21 cellular contexts compared by ENCODE assay signal in genomic region chr19:43149786-43150185, GRCh38. TPM values are rescaled to one million over a fixed set of nuclear protein-coding genes. Genes with fewer than 3 reads are reported as not detected.
DNase-seq lines count a peak whose midpoint lies in the region; TF ChIP-seq lines count a peak whose summit lies in the region.
"Not testable (repeated sequence)": the region's sequence is repeated elsewhere in the genome, so short reads cannot be mapped to it uniquely, and the experiment has no call there.
"Had no signal": no experiment of that assay in that cellular context is flagged by ENCODE, and none has a peak within 500 bp of the region (broad histone marks: within the 10 kb centered on the region; RNA-seq: fewer than 3 reads in every experiment).

No MANE protein-coding gene starts in this region.

- H4K20me1 ChIP-seq in fibroblast of lung (ENCODE audit: control insufficient read depth, extremely low read depth, insufficient read depth, low read length): not testable (repeated sequence)

- H3K36me3 Mint-ChIP-seq in MCF 10A (ENCODE audit: insufficient read depth, unreplicated experiment): not testable (repeated sequence)

- H3K27me3 Mint-ChIP-seq in MCF 10A (ENCODE audit: insufficient read depth, unreplicated experiment): not testable (repeated sequence)

- not testable (repeated sequence) for H3K79me2 ChIP-seq in fibroblast of lung (ENCODE audit: control insufficient read depth, insufficient read depth, low read length)

- H3K9me3 ChIP-seq in HEK293 (ENCODE audit: control insufficient read depth, insufficient read depth, low read depth, low read length); fibroblast of lung (ENCODE audit: control insufficient read depth, insufficient read depth, low read depth, low read length): not testable (repeated sequence)

- not testable (repeated sequence) for H3K27ac ChIP-seq in HEK293 (ENCODE audit: extremely low read depth, low read depth, low read length); fibroblast of lung (ENCODE audit: insufficient read depth, low read length)

- POLR2A ChIA-PET in HEK293 (lab: Yijun Ruan, JAX) (interaction anchor here (1.3 kb wide), 1 partner anchor 30 kb away, joined by 7 read pairs; no protein-coding TSS in a partner anchor), MCF 10A (lab: Yijun Ruan, JAX) (interaction anchor here (1.7 kb wide), 1 partner anchor 20 kb away, joined by 5 read pairs; no protein-coding TSS in a partner anchor)

- peaks cover 20% of the 10 kb centered on the region for H3K4me1 Mint-ChIP-seq in MCF 10A (ENCODE audit: insufficient read depth, unreplicated experiment)

- not testable (repeated sequence) for TF ChIP-seq CTCF in AG10803 (conservative IDR thresholded peaks at IDR 0.05; ENCODE audit: low read length); HEK293 (tag by site-specific recombination; IDR thresholded peaks at IDR 0.05); MCF 10A (IDR thresholded peaks at IDR 0.05; ENCODE audit: unreplicated experiment); fibroblast of lung (conservative IDR thresholded peaks at IDR 0.05 in 1 of 2, IDR thresholded peaks at IDR 0.05 in 1 of 2; ENCODE audit: low read depth in 1 of 2, low read length in 2 of 2)

- not testable (repeated sequence) for BruUV-seq in MCF 10A (replicated peaks; lab: Mats Ljungman, UMichigan)

- H3K9ac ChIP-seq in fibroblast of lung (ENCODE audit: insufficient read depth, low read length): not testable (repeated sequence)

- not testable (repeated sequence) for H3K36me3 ChIP-seq in HEK293 (ENCODE audit: control insufficient read depth in 2 of 2, insufficient read depth in 1 of 2, low read length in 2 of 2); fibroblast of lung (ENCODE audit: control insufficient read depth, insufficient read depth, low read length)

- H3K27ac Mint-ChIP-seq in MCF 10A (ENCODE audit: low read depth, unreplicated experiment): peak overlapping the region; percentile 57

- not testable (repeated sequence) for H3K27me3 ChIP-seq in fibroblast of lung (ENCODE audit: control insufficient read depth, insufficient read depth, low read length)

- not testable (repeated sequence) for H3K9me3 Mint-ChIP-seq in MCF 10A (ENCODE audit: unreplicated experiment)

- CTCF ChIA-PET in HEK293 (lab: Yijun Ruan, JAX): interaction anchor here (0.7 to 1.5 kb wide), 4 partner anchors 9 to 38 kb away, joined by 3 to 5 read pairs (median 4); no protein-coding TSS in a partner anchor
- CTCF ChIA-PET in MCF 10A (lab: Yijun Ruan, JAX): interaction anchor here (0.7 to 1.5 kb wide), 2 partner anchors 42 to 48 kb away, joined by 3 read pairs; no protein-coding TSS in a partner anchor

- H3K4me3 ChIP-seq in AG10803 (ENCODE audit: low read length); HEK293 (ENCODE audit: low read depth, low read length); fibroblast of lung (replicated peaks in 1 of 4; ENCODE audit: control extremely low read depth in 1 of 4, insufficient read depth in 1 of 4, low read depth in 3 of 4, low read length in 4 of 4): not testable (repeated sequence)

- intact Hi-C loops in MCF 10A (cut with micrococcal nuclease): loop anchor here (2.0 kb wide), 1 partner anchor 51 kb away; no protein-coding TSS in a partner anchor

- H3K4me2 ChIP-seq in fibroblast of lung (ENCODE audit: extremely low read depth, insufficient read depth, low read length): not testable (repeated sequence)

- H3K4me1 ChIP-seq in HEK293 (ENCODE audit: control insufficient read depth, insufficient read depth, low read length); fibroblast of lung (ENCODE audit: control insufficient read depth, extremely low read depth, insufficient read depth, low read length): not testable (repeated sequence)

- DNase-seq in AG10803 (ENCODE audit: low read depth) (peak; percentile 58), NCI-H1092 (lab: John Stamatoyannopoulos, UW) (peak; percentile 73), NCI-H69 (lab: John Stamatoyannopoulos, UW) (peak; percentile 77), SHP77 (lab: John Stamatoyannopoulos, UW) (peak; percentile 42 to 43), MCF 10A (ENCODE audit: unreplicated experiment) (peak; percentile 82), fibroblast of lung (ENCODE audit: low read depth in 2 of 2) (peak; percentile 67 to 68), lung microvascular endothelial cell (ENCODE audit: low read depth in 2 of 2) (peak; percentile 56 to 93)

- H2AFZ ChIP-seq in fibroblast of lung (ENCODE audit: low read length): not testable (repeated sequence)

- H3K4me3 Mint-ChIP-seq in MCF 10A (ENCODE audit: unreplicated experiment): not testable (repeated sequence)

TF ChIP-seq in HEK293, 187 proteins besides CTCF, POLR2A, EP300 and RAD21:
- peak; percentile 37; the same call in 1 of the 2 replicates for TF ChIP-seq PRDM10 (tag by site-specific recombination; IDR thresholded peaks at IDR 0.05)

RNA-seq across cellular contexts. Expression of gene PSG5, which starts 36.5 kb away (rescaled TPM):
- total RNA-seq in MCF 10A (2022): not detected in 2 replicates
- 2.1 and 14.2 TPM in 2 replicates for total RNA-seq in fibroblast of lung
- polyA plus RNA-seq in fibroblast of lung: 52.2 and 229 TPM in 2 replicates
- polyA plus RNA-seq in fibroblast of lung (2012): 42.9 and 138 TPM in 2 replicates
- 18.3 and 49.3 TPM in 2 replicates for polyA minus RNA-seq in fibroblast of lung (ENCODE audit: low replicate concordance)
- not detected in 2 replicates for total RNA-seq in lung microvascular endothelial cell
- total RNA-seq: activated CD4-positive, alpha-beta memory T cell treated with anti-CD3 and anti-CD28 coated beads for 36 hours; activated naive CD4-positive, alpha-beta T cell treated with anti-CD3 and anti-CD28 coated beads for 36 hours; activated T-helper 1 cell treated with anti-CD3 and anti-CD28 coated beads, Interleukin-12 subunit alpha, Interleukin-12 subunit beta, Interleukin-2, Interleukin-4 antibody, amounts not matched to agents 30 ng/mL and 10 ng/mL and 1 ng/mL, durations not matched to agents 14 hours and 24 hours and 36 hours; adrenal gland; cardiac muscle cell; CD4-positive, CD25-positive, alpha-beta regulatory T cell; lower lobe of right lung; mucosa of descending colon; natural killer cell treated with Interleukin-12 subunit alpha and Interleukin-12 subunit beta and Interleukin-15 and Interleukin-18, amount 100 ng/mL, for 72 hours; osteocyte; smooth muscle cell; T-helper 1 cell treated with Interleukin-12 subunit alpha and Interleukin-12 subunit beta and Interleukin-4 antibody, amounts not matched to agents 30 ng/mL and 1 ng/mL, for 36 hours; thyroid gland had no signal
- polyA plus RNA-seq: adrenal gland; cardiac muscle cell; CD4-positive, CD25-positive, alpha-beta regulatory T cell; smooth muscle cell had no signal

RNA-seq across cellular contexts. Expression of gene PSG4, which starts 55.7 kb away (rescaled TPM):
- total RNA-seq in MCF 10A (2022): 3.9 and 14.0 TPM in 2 replicates
- 0.17 and 11.3 TPM in 2 replicates for total RNA-seq in fibroblast of lung
- polyA plus RNA-seq in fibroblast of lung: 171 and 387 TPM in 2 replicates
- 108 and 205 TPM in 2 replicates for polyA plus RNA-seq in fibroblast of lung (2012)
- polyA minus RNA-seq in fibroblast of lung (ENCODE audit: low replicate concordance): 63.7 and 67.2 TPM in 2 replicates
- 0.40 TPM in 1 of 2 replicates, not detected in the other for total RNA-seq in lung microvascular endothelial cell
- total RNA-seq: activated CD4-positive, alpha-beta memory T cell treated with anti-CD3 and anti-CD28 coated beads for 36 hours; activated naive CD4-positive, alpha-beta T cell treated with anti-CD3 and anti-CD28 coated beads for 36 hours; activated T-helper 1 cell treated with anti-CD3 and anti-CD28 coated beads, Interleukin-12 subunit alpha, Interleukin-12 subunit beta, Interleukin-2, Interleukin-4 antibody, amounts not matched to agents 30 ng/mL and 10 ng/mL and 1 ng/mL, durations not matched to agents 14 hours and 24 hours and 36 hours; cardiac muscle cell; lower lobe of right lung; mucosa of descending colon; natural killer cell treated with Interleukin-12 subunit alpha and Interleukin-12 subunit beta and Interleukin-15 and Interleukin-18, amount 100 ng/mL, for 72 hours; osteocyte; smooth muscle cell; T-helper 1 cell treated with Interleukin-12 subunit alpha and Interleukin-12 subunit beta and Interleukin-4 antibody, amounts not matched to agents 30 ng/mL and 1 ng/mL, for 36 hours; thyroid gland had no signal
- polyA plus RNA-seq: cardiac muscle cell; CD4-positive, CD25-positive, alpha-beta regulatory T cell; smooth muscle cell had no signal
